ENCODE assay signal across 9 cellular contexts in the genomic region with DNA sequence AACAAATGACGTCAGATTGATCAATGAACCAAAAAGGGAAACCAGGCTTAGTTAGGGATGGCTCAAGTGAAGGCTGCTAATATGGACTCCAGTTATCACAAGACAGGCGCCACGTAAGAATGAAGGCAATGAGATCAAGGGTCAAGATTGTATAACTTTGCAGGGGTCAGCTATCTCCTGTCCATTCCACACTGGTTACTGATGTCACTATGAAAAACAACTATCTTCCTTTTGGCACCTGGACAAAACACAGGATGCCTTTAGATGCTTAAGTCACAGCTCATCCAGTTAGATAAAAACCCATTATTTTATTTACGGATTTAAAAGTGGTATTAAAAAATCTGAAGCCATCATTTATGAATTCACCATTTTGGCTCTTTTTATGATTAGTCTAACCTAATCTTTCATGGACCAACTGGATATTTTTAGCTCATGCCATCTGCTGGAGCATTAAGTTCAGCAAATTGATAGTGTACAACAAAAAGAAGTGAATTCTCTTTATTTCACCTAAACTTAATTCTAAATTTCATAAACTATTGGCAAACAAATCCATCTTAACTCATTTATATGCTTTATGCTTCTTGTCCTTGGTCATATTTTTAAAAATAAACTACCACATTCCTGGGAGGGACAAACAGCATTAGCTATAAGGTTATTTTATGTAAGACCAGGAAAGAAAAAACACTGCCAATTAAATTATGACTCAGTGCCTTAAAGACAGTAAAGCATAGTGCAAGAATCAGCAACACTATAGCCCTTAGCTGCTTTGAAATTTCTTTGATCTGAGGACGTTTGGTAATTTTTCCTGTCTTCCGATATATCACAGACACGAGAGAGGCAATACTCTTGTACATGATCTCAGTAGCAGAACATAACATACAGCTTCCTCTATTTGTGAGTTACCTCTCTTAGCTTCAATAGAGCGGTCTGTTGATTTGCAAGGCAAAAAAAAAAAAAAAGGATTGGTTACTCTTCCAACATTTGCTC. TPM values are rescaled to one million over a fixed set of nuclear protein-coding genes. Genes with fewer than 3 reads are reported as not detected.
DNase-seq lines count a peak whose midpoint lies in the region; ATAC-seq, FAIRE-seq and TF ChIP-seq lines count a peak whose summit lies in the region.
"Had no signal": no experiment of that assay in that cellular context is flagged by ENCODE, and none has a peak within 500 bp of the region (broad histone marks: within the 10 kb centered on the region; RNA-seq: fewer than 3 reads in every experiment).

No MANE protein-coding gene starts in this region.

- FAIRE-seq in endothelial cell of umbilical vein (lab: Jason Lieb, UNC) (peak; percentile 78), small intestine (lab: Jason Lieb, UNC) (no peak)

- H3K4me2 ChIP-seq in PC-9 (peak overlapping the region; percentile 38), endothelial cell of umbilical vein (ENCODE audit: insufficient read depth, low read length) (no peak overlapping the region)

- peaks cover 43% of the 10 kb centered on the region for H3K4me1 ChIP-seq in PC-9 (replicated peaks; ENCODE audit: insufficient read depth)
- peaks cover 19% of the 10 kb centered on the region for H3K4me1 ChIP-seq in endothelial cell of umbilical vein (ENCODE audit: control insufficient read depth, extremely low read depth, insufficient read depth, low read length)
- no peaks in the 10 kb centered on the region for H3K4me1 ChIP-seq in small intestine (ENCODE audit: control insufficient read depth in 2 of 2, insufficient read depth in 1 of 2, low read depth in 1 of 2, low read length in 1 of 2)

- H4K20me1 ChIP-seq in PC-9 (ENCODE audit: insufficient read depth): peaks cover 89% of the 10 kb centered on the region
- H4K20me1 ChIP-seq in endothelial cell of umbilical vein (replicated peaks; ENCODE audit: control insufficient read depth, extremely low read depth, insufficient read depth, low read length): peaks cover 38% of the 10 kb centered on the region

- H3F3A ChIP-seq in PC-9 (ENCODE audit: insufficient read depth, low read depth): peaks cover 68% of the 10 kb centered on the region

- CTCF ChIA-PET in PC-9 (lab: Charles Lee): interaction anchor here (1.0 kb wide), 1 partner anchor 236 kb away, joined by 3 read pairs; no protein-coding TSS in a partner anchor
- CTCF ChIA-PET in endothelial cell of umbilical vein (lab: Charles Lee): interaction anchor here (0.9 to 2.0 kb wide), 8 partner anchors 8 to 423 kb away, joined by 3 to 6 read pairs (median 4); partner anchors contain the start of gene DHX15

- H3K27ac ChIP-seq in PC-9 (peak overlapping the region; percentile 83), endothelial cell of umbilical vein (ENCODE audit: insufficient read depth, low read depth, low read length) (no peak overlapping the region), small intestine (ENCODE audit: low read depth in 1 of 2, low read length in 1 of 2) (peak overlapping the region in 1 of 2 donors; percentile 55)

- H3K4me3 Mint-ChIP-seq in activated T-cell treated with anti-CD3 and anti-CD28 coated beads, Interleukin-2, amount 50 U/mL, for 4 hours: peak overlapping the region; percentile 53

- H3K79me2 ChIP-seq in PC-9 (ENCODE audit: low read depth) (peaks cover 98% of the 10 kb centered on the region), endothelial cell of umbilical vein (ENCODE audit: control insufficient read depth, insufficient read depth, low read length) (peaks cover 98% of the 10 kb centered on the region)

- POLR2A ChIA-PET in PC-9 (lab: Charles Lee; ENCODE audit: unreplicated experiment) (no interaction called here), endothelial cell of umbilical vein (lab: Charles Lee) (no interaction called here)

- H3K27me3 ChIP-seq in PC-9 (ENCODE audit: insufficient read depth, low read depth) (no peaks in the 10 kb centered on the region), endothelial cell of umbilical vein (ENCODE audit: control insufficient read depth in 2 of 2, insufficient read depth in 2 of 2, low read length in 2 of 2) (no peaks in the 10 kb centered on the region), small intestine (ENCODE audit: control insufficient read depth in 2 of 2, insufficient read depth in 2 of 2, low read length in 2 of 2) (no peaks in the 10 kb centered on the region)
- H3K27me3 ChIP-seq: Peyer's patch had no signal

- H3K9me1 ChIP-seq in endothelial cell of umbilical vein (replicated peaks; ENCODE audit: control insufficient read depth, extremely low read depth, insufficient read depth, low read length): no peaks in the 10 kb centered on the region

- DNase-seq in activated T-cell treated with anti-CD3 and anti-CD28 coated beads, Interleukin-2, amount 50 U/mL, for 4 hours: no peak
- no peak for DNase-seq in activated T-cell treated with anti-CD3 and anti-CD28 coated beads, Interleukin-2, amount 50 U/mL, for 48 hours
- peak in 1 of 2 experiments; percentile 65 for DNase-seq in PC-9
- DNase-seq in endothelial cell of umbilical vein (ENCODE audit: low read depth, low spot score): peak; percentile 27
- peak; percentile 60 for DNase-seq in small intestine
- DNase-seq in T-helper 9 cell: no peak
- no peak for DNase-seq in nucleus accumbens (lab: John Stamatoyannopoulos, UW)

- WGBS in small intestine, 3 donors: 40 to 48% (median 48%) methylated on average over 8 of the region's 8 CpGs

- intact Hi-C loops in PC-9 (cut with micrococcal nuclease; ENCODE audit: unreplicated experiment) (no loop called here), endothelial cell of umbilical vein (cut with micrococcal nuclease) (loop anchor here (2.0 to 10.0 kb wide), 2 partner anchors 25 to 357 kb away; partner anchors contain the start of gene CCDC149)

- H3K9ac ChIP-seq in endothelial cell of umbilical vein (replicated peaks; ENCODE audit: extremely low read depth, insufficient read depth, low read length): no peak overlapping the region

- H2AFZ ChIP-seq in PC-9 (no peak overlapping the region), endothelial cell of umbilical vein (ENCODE audit: low read depth, low read length) (no peak overlapping the region)

- TF ChIP-seq CTCF in PC-9 (conservative IDR thresholded peaks at IDR 0.05): no peak
- TF ChIP-seq CTCF in endothelial cell of umbilical vein (IDR thresholded peaks at IDR 0.05; ENCODE audit: extremely low read depth in 1 of 2, insufficient read depth in 1 of 2, low read depth in 1 of 2, low read length in 2 of 2): no peak

- H3K9me2 ChIP-seq in PC-9 (ENCODE audit: insufficient read depth): no peaks in the 10 kb centered on the region

- no peak for TF ChIP-seq POLR2A in endothelial cell of umbilical vein (IDR thresholded peaks at IDR 0.05; ENCODE audit: low read depth, low read length)

- dilution Hi-C loops in endothelial cell of umbilical vein (cut with MboI; ENCODE audit: extremely low pct_ligation_motif_present, low sequenced_read_pairs): no loop called here

- peaks cover 43% of the 10 kb centered on the region for H3K36me3 ChIP-seq in PC-9 (ENCODE audit: low read depth)
- peaks cover 3 to 4% of the 10 kb centered on the region in 2 experiments for H3K36me3 ChIP-seq in endothelial cell of umbilical vein (ENCODE audit: control insufficient read depth in 2 of 2, extremely low read depth in 1 of 2, insufficient read depth in 2 of 2, low read length in 2 of 2)
- H3K36me3 ChIP-seq in small intestine (ENCODE audit: control insufficient read depth in 2 of 2, insufficient read depth in 2 of 2, low read length in 2 of 2): peaks cover 2 to 5% of the 10 kb centered on the region in 2 donors

- H3K4me3 ChIP-seq in PC-9 (no peak overlapping the region), endothelial cell of umbilical vein (replicated peaks in 1 of 3; ENCODE audit: insufficient read depth in 1 of 3, low read depth in 1 of 3, low read length in 3 of 3) (no peak overlapping the region), small intestine (ENCODE audit: low read depth in 1 of 2, low read length in 2 of 2) (no peak overlapping the region)
- H3K4me3 ChIP-seq: Peyer's patch had no signal

- H3K36me3 Mint-ChIP-seq in activated T-cell treated with anti-CD3 and anti-CD28 coated beads, Interleukin-2, amount 50 U/mL, for 4 hours (ENCODE audit: insufficient read depth): peaks cover 38% of the 10 kb centered on the region

- no peaks in the 10 kb centered on the region for H3K27me3 Mint-ChIP-seq in activated T-cell treated with anti-CD3 and anti-CD28 coated beads, Interleukin-2, amount 50 U/mL, for 4 hours (ENCODE audit: low read depth)

- BruUV-seq in PC-9 (replicated peaks; lab: Mats Ljungman, UMichigan) (no TSS peak), endothelial cell of umbilical vein (replicated peaks; lab: Mats Ljungman, UMichigan) (no TSS peak)

- ATAC-seq in activated T-cell treated with anti-CD3 and anti-CD28 coated beads, Interleukin-2, amount 50 U/mL, for 4 hours: peak; percentile 67 to 72
- ATAC-seq in HG03565 (IDR thresholded peaks at IDR 0.05; ENCODE audit: unreplicated experiment): no peak

- peaks cover 59% of the 10 kb centered on the region for H3K4me1 Mint-ChIP-seq in activated T-cell treated with anti-CD3 and anti-CD28 coated beads, Interleukin-2, amount 50 U/mL, for 4 hours (ENCODE audit: low read depth)

- H3K9me3 Mint-ChIP-seq in activated T-cell treated with anti-CD3 and anti-CD28 coated beads, Interleukin-2, amount 50 U/mL, for 4 hours: peaks cover 3% of the 10 kb centered on the region

- no peaks in the 10 kb centered on the region for H3K9me3 ChIP-seq in PC-9 (ENCODE audit: insufficient read depth, low read depth)
- H3K9me3 ChIP-seq in endothelial cell of umbilical vein (replicated peaks; ENCODE audit: control insufficient read depth, insufficient read depth, low read length): no peaks in the 10 kb centered on the region
- no peaks in the 10 kb centered on the region for H3K9me3 ChIP-seq in small intestine (ENCODE audit: control insufficient read depth, low read depth)
- H3K9me3 ChIP-seq: Peyer's patch had no signal

TF ChIP-seq in endothelial cell of umbilical vein, 7 proteins besides CTCF, POLR2A, EP300 and RAD21 (continues in another document):
- no peak for TF ChIP-seq MAX (IDR thresholded peaks at IDR 0.05; ENCODE audit: insufficient read depth, insufficient read length)
- no peak for TF ChIP-seq EZH2 (IDR thresholded peaks at IDR 0.05; ENCODE audit: borderline replicate concordance, low read depth, low read length, severe bottlenecking)

RNA-seq across cellular contexts. Expression of gene DHX15, which starts 27.0 kb away (rescaled TPM):
- 100 to 1,000 TPM; 235 to 268 (median 261) TPM for total RNA-seq in activated T-cell treated with anti-CD3 and anti-CD28 coated beads, Interleukin-2, amount 50 U/mL, for 4 hours
- 134 and 157 TPM in 2 replicates for total RNA-seq in PC-9 (2021)
- total RNA-seq in endothelial cell of umbilical vein: 148 and 152 TPM in 2 replicates
- polyA plus RNA-seq in endothelial cell of umbilical vein: 57.9 and 72.3 TPM in 2 replicates
- polyA plus RNA-seq in endothelial cell of umbilical vein (2011; cell fraction: cytosol; rRNA removed): 70.0 and 71.1 TPM in 2 replicates
- polyA plus RNA-seq in endothelial cell of umbilical vein (2011; cell fraction: nucleus; rRNA removed): 227 and 296 TPM in 2 replicates
- 91.7 and 146 TPM in 2 replicates for polyA plus RNA-seq in endothelial cell of umbilical vein (2012)
- 187 and 196 TPM in 2 replicates for polyA minus RNA-seq in endothelial cell of umbilical vein
- 68.2 TPM for polyA minus RNA-seq in endothelial cell of umbilical vein (2011; cell fraction: cytosol; rRNA and poly(A)+ RNA removed)
- 278 and 367 TPM in 2 replicates for polyA minus RNA-seq in endothelial cell of umbilical vein (2011; cell fraction: nucleus; rRNA and poly(A)+ RNA removed)
- polyA plus RNA-seq in small intestine: 10 to 100 TPM; 47.6 to 57.5 (median 51.0) TPM

Comparison
In these comparisons a context has a peak if more than half of its experiments do, and no peak if none do; other contexts are left out.
1. DNase-seq: peak in endothelial cell of umbilical vein (single experiment) and small intestine (single experiment); none in activated T-cell treated with anti-CD3 and anti-CD28 coated beads, Interleukin-2, amount 50 U/mL, for 4 hours (single experiment), activated T-cell treated with anti-CD3 and anti-CD28 coated beads, Interleukin-2, amount 50 U/mL, for 48 hours (0 of 2), T-helper 9 cell (single experiment) and nucleus accumbens (0 of 56).